ENCODE assay signal across 21 cellular contexts in genomic region chr2:231339318-231339717, GRCh38. TPM values are rescaled to one million over a fixed set of nuclear protein-coding genes. Genes with fewer than 3 reads are reported as not detected.
"Had no signal": no experiment of that assay in that cellular context is flagged by ENCODE, and none has a peak within 500 bp of the region (broad histone marks: within the 10 kb centered on the region; RNA-seq: fewer than 3 reads in every experiment).

No MANE protein-coding gene starts in this region.

- H3K9me3 Mint-ChIP-seq: activated CD4-positive, alpha-beta T cell treated with anti-CD3 and anti-CD28 coated beads, Interleukin-2, amount 10 ng/mL, durations not matched to agents 7 days and 5 days; activated naive CD4-positive, alpha-beta T cell treated with anti-CD3 and anti-CD28 coated beads for 36 hours; activated T-cell treated with anti-CD3 and anti-CD28 coated beads, Interleukin-2, amount 50 U/mL, for 24 hours; brain; naive thymus-derived CD4-positive, alpha-beta T cell; stimulated activated effector memory CD8-positive, alpha-beta T cell treated with anti-CD3 and anti-CD28 coated beads, Interleukin-12 subunit alpha, Interleukin-12 subunit beta, amount 100 ng/mL, for 72 hours had no signal

- H3K4me3 ChIP-seq: left ventricle myocardium inferior, pancreas, right lobe of liver, stomach, vagina had no signal

- H3K27ac ChIP-seq: left ventricle myocardium inferior, pancreas, right lobe of liver, stomach, vagina had no signal

- H3K27ac Mint-ChIP-seq: activated CD4-positive, alpha-beta T cell treated with anti-CD3 and anti-CD28 coated beads, Interleukin-2, amount 10 ng/mL, durations not matched to agents 7 days and 5 days; activated CD8-positive, alpha-beta T cell treated with anti-CD3 and anti-CD28 coated beads, Interleukin-2, amount 10 ng/mL, durations not matched to agents 7 days and 5 days; activated naive CD4-positive, alpha-beta T cell treated with anti-CD3 and anti-CD28 coated beads for 36 hours; activated T-cell treated with anti-CD3 and anti-CD28 coated beads, Interleukin-2, amount 50 U/mL, for 24 hours; brain; naive thymus-derived CD4-positive, alpha-beta T cell; stimulated activated effector memory CD8-positive, alpha-beta T cell treated with anti-CD3 and anti-CD28 coated beads, Interleukin-12 subunit alpha, Interleukin-12 subunit beta, amount 100 ng/mL, for 72 hours had no signal

- H3K4me1 Mint-ChIP-seq: activated CD4-positive, alpha-beta T cell treated with anti-CD3 and anti-CD28 coated beads, Interleukin-2, amount 10 ng/mL, durations not matched to agents 7 days and 5 days; naive thymus-derived CD4-positive, alpha-beta T cell; stimulated activated effector memory CD8-positive, alpha-beta T cell treated with anti-CD3 and anti-CD28 coated beads, Interleukin-12 subunit alpha, Interleukin-12 subunit beta, amount 100 ng/mL, for 72 hours had no signal

- DNase-seq: activated CD4-positive, alpha-beta T cell treated with anti-CD3 and anti-CD28 coated beads, Interleukin-2, amount 10 ng/mL, durations not matched to agents 7 days and 5 days; activated CD8-positive, alpha-beta T cell treated with anti-CD3 and anti-CD28 coated beads, Interleukin-2, amount 10 ng/mL, durations not matched to agents 7 days and 5 days; activated naive CD4-positive, alpha-beta T cell treated with anti-CD3 and anti-CD28 coated beads for 36 hours; activated T-cell treated with anti-CD3 and anti-CD28 coated beads, Interleukin-2, amount 50 U/mL, for 24 hours; anterior cingulate cortex; central memory CD4-positive, alpha-beta T cell; left ventricle myocardium inferior; naive thymus-derived CD4-positive, alpha-beta T cell; pancreas; stimulated activated CD4-positive, alpha-beta T cell treated with anti-CD3 and anti-CD28 coated beads, Interleukin-4, amount 100 ng/mL, for 24 hours; stomach; T1000; trophoblast cell had no signal

- H3K27me3 ChIP-seq: pancreas, right lobe of liver, stomach, vagina had no signal

- H3K36me3 Mint-ChIP-seq: brain; naive thymus-derived CD4-positive, alpha-beta T cell; stimulated activated effector memory CD8-positive, alpha-beta T cell treated with anti-CD3 and anti-CD28 coated beads, Interleukin-12 subunit alpha, Interleukin-12 subunit beta, amount 100 ng/mL, for 72 hours had no signal

- H3K9me3 ChIP-seq: left ventricle myocardium inferior, pancreas, right lobe of liver, stomach, vagina had no signal

- H3K4me1 ChIP-seq: right lobe of liver, vagina had no signal

- H3K36me3 ChIP-seq: left ventricle myocardium inferior, pancreas, right lobe of liver, vagina had no signal

- ATAC-seq: activated CD4-positive, CD25-positive, alpha-beta regulatory T cell treated with anti-CD3 and anti-CD28 coated beads, Interleukin-2, amount 50 U/mL, for 24 hours; activated CD8-positive, alpha-beta T cell treated with anti-CD3 and anti-CD28 coated beads, Interleukin-2, amount 10 ng/mL, durations not matched to agents 7 days and 5 days; naive thymus-derived CD4-positive, alpha-beta T cell; pancreas; right lobe of liver; stimulated activated effector memory CD8-positive, alpha-beta T cell treated with anti-CD3 and anti-CD28 coated beads, Interleukin-12 subunit alpha, Interleukin-12 subunit beta, amount 100 ng/mL, for 72 hours had no signal

- H3K4me3 Mint-ChIP-seq: activated CD4-positive, alpha-beta T cell treated with anti-CD3 and anti-CD28 coated beads, Interleukin-2, amount 10 ng/mL, durations not matched to agents 7 days and 5 days; activated CD8-positive, alpha-beta T cell treated with anti-CD3 and anti-CD28 coated beads, Interleukin-2, amount 10 ng/mL, durations not matched to agents 7 days and 5 days; activated naive CD4-positive, alpha-beta T cell treated with anti-CD3 and anti-CD28 coated beads for 36 hours; activated T-cell treated with anti-CD3 and anti-CD28 coated beads, Interleukin-2, amount 50 U/mL, for 24 hours; brain; naive thymus-derived CD4-positive, alpha-beta T cell; stimulated activated effector memory CD8-positive, alpha-beta T cell treated with anti-CD3 and anti-CD28 coated beads, Interleukin-12 subunit alpha, Interleukin-12 subunit beta, amount 100 ng/mL, for 72 hours had no signal

- FAIRE-seq: colon, frontal cortex, keratinocyte, pancreas had no signal

- H3K27me3 Mint-ChIP-seq: activated CD4-positive, alpha-beta T cell treated with anti-CD3 and anti-CD28 coated beads, Interleukin-2, amount 10 ng/mL, durations not matched to agents 7 days and 5 days; activated T-cell treated with anti-CD3 and anti-CD28 coated beads, Interleukin-2, amount 50 U/mL, for 24 hours; brain had no signal

RNA-seq across cellular contexts. Expression of gene B3GNT7, which starts 56.2 kb away (rescaled TPM):
- total RNA-seq: activated CD4-positive, alpha-beta T cell treated with anti-CD3 and anti-CD28 coated beads, Interleukin-2, amount 10 ng/mL, durations not matched to agents 7 days and 5 days; activated naive CD4-positive, alpha-beta T cell treated with anti-CD3 and anti-CD28 coated beads for 36 hours had no signal
- polyA plus RNA-seq: keratinocyte; naive thymus-derived CD4-positive, alpha-beta T cell had no signal
